Comparison of ENCODE assay signal across 8 cellular contexts in the genomic region with DNA sequence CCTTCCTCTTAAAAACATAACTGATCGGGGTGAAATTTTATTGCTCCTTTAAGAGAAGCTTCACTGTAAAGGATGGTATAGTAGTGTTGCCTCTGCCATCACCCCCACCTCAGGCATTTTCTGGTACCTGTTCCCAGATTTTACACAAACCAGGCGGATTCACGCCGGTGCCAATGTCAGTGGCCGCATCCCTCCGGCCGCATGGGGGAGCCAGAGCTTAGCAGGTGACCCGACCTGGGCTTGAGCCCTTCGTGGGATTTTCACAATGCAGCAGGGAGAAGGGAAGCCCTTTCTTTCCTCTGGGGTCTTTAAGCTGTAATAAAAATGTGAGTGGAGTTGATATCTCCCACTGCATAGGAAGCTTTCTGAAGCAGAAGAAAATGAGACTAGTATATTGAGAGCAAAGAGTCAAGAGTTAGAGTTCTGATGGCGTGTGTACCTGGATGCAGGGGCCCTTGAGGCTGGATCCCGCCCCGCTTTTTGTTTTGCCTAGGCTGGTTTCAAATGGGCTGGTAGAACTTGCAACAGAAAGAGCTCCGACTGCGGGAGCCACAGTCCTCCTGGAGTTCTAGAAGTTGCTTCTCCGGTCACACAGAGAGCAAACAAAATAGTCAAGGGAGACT. TPM values are rescaled to one million over a fixed set of nuclear protein-coding genes. Genes with fewer than 3 reads are reported as not detected.
DNase-seq lines count a peak whose midpoint lies in the region; ATAC-seq and TF ChIP-seq lines count a peak whose summit lies in the region.

No MANE protein-coding gene starts in this region.

- H3K4me1 Mint-ChIP-seq in nephron, result peaks cover 23% of the 10 kb centered on the region

- no peaks in the 10 kb centered on the region for H3K27me3 Mint-ChIP-seq in nephron (ENCODE audit: low read depth)

- WGBS in esophagus squamous epithelium, 2 donors, result 40 to 55% methylated on average over 13 to 15 of the region's 15 CpGs

- DNase-seq in activated T-cell treated with anti-CD3 and anti-CD28 coated beads for 48 hours (ENCODE audit: low read depth) (peak; percentile 10), SHP77 (lab: John Stamatoyannopoulos, UW) (peak; percentile 66 to 68), esophagus squamous epithelium (lab: John Stamatoyannopoulos, UW) (no peak)
- no peak for DNase-seq in activated T-cell treated with anti-CD3 and anti-CD28 coated beads, Interleukin-2, amount 50 U/mL, for 1 hour
- no peak for DNase-seq in activated effector memory CD4-positive, alpha-beta T cell treated with Interleukin-2 at 50 U/mL for 16 hours
- DNase-seq in effector CD4-positive, alpha-beta T cell, result no peak

- intact Hi-C loops in esophagus squamous epithelium (cut with DNase I), result loop anchor here (5.0 kb wide), 1 partner anchor 124 kb away; no protein-coding TSS in a partner anchor

- H3K4me3 Mint-ChIP-seq in nephron, result no peak overlapping the region

- TF ChIP-seq CTCF in esophagus squamous epithelium (IDR thresholded peaks at IDR 0.05) (peak; percentile 20 to 79 (median 66)), nephron (IDR thresholded peaks at IDR 0.05; ENCODE audit: unreplicated experiment in 3 of 3) (peak; percentile 80 to 89 (median 82))

- H3K4me3 ChIP-seq in esophagus squamous epithelium, result no peak overlapping the region

- ATAC-seq in HG03280 (IDR thresholded peaks at IDR 0.05; ENCODE audit: unreplicated experiment), result peak; percentile 80

- H3K9me3 ChIP-seq in esophagus squamous epithelium, result no peaks in the 10 kb centered on the region

- peak overlapping the region; percentile 42 to 69 (median 66) for H3K27ac Mint-ChIP-seq in nephron

- peaks cover 30% of the 10 kb centered on the region for H3K36me3 Mint-ChIP-seq in nephron (ENCODE audit: low read depth)

- no peak overlapping the region for H3K27ac ChIP-seq in esophagus squamous epithelium

- peaks cover 0 to 35% (median 5%) of the 10 kb centered on the region in 3 donors for H3K4me1 ChIP-seq in esophagus squamous epithelium

- no peak for TF ChIP-seq POLR2A in esophagus squamous epithelium (IDR thresholded peaks at IDR 0.05)

- peaks cover 0 to 7% (median 0%) of the 10 kb centered on the region in 3 donors for H3K36me3 ChIP-seq in esophagus squamous epithelium

- no peaks in the 10 kb centered on the region for H3K9me3 Mint-ChIP-seq in nephron

- no peaks in the 10 kb centered on the region for H3K27me3 ChIP-seq in esophagus squamous epithelium

RNA-seq across cellular contexts. Expression of gene POLR2B, which starts 59.4 kb away (rescaled TPM):
- 10 to 100 TPM; 25.2 to 92.2 (median 77.0) TPM for total RNA-seq in esophagus squamous epithelium

Comparison
In these comparisons a context has a peak if more than half of its experiments do, and no peak if none do; other contexts are left out.
1. DNase-seq: peak in activated T-cell treated with anti-CD3 and anti-CD28 coated beads for 48 hours (single experiment) and SHP77 (2 of 2); none in activated T-cell treated with anti-CD3 and anti-CD28 coated beads, Interleukin-2, amount 50 U/mL, for 1 hour (single experiment), esophagus squamous epithelium (single experiment), activated effector memory CD4-positive, alpha-beta T cell treated with Interleukin-2 at 50 U/mL for 16 hours (single experiment) and effector CD4-positive, alpha-beta T cell (single experiment).